Comparison of ENCODE assay signal across 1 cellular context in the genomic region with DNA sequence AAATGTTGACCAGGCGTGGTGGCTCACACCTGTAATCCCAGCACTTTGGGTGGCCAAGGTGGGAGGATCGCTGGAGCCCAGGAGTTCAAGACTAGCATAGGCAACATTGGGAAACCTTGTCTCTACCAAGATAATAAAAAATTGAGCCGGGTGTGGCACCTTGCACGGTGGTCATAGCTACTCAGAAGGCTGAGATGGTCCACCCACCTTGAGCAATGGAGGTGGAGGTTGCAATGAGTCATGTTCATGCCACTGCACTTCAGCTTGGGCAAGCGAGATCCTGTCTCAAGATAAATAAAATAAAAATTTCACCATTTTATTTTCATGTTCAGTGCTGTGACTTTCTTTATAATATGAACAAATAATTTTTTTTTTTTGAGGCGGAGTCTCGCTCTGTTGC.
TF ChIP-seq lines count a peak whose summit lies in the region.

No MANE protein-coding gene starts in this region.

TF ChIP-seq in GM12878, 131 proteins besides CTCF, POLR2A, EP300 and RAD21:
- TF ChIP-seq POLR2AphosphoS5 (IDR thresholded peaks at IDR 0.05; ENCODE audit: low read length) (peak; percentile 23; the same call in 1 of the 2 replicates), ETV6 (conservative IDR thresholded peaks at IDR 0.05 in 1 of 2, IDR thresholded peaks at IDR 0.05 in 1 of 2; ENCODE audit: borderline replicate concordance in 1 of 2, low read depth in 1 of 2) (no peak)
